In genomic region chr6:49269190-49269589, GRCh38 we compare ENCODE assay signal across 26 cellular contexts.
DNase-seq lines count a peak whose midpoint lies in the region; ATAC-seq, FAIRE-seq and TF ChIP-seq lines count a peak whose summit lies in the region.
"Had no signal": no experiment of that assay in that cellular context is flagged by ENCODE, and none has a peak within 500 bp of the region (broad histone marks: within the 10 kb centered on the region; RNA-seq: fewer than 3 reads in every experiment).

No MANE protein-coding gene starts in this region.

- FAIRE-seq in H54 (lab: Jason Lieb, UNC) (peak; percentile 68), urothelium cell line (lab: Jason Lieb, UNC) (no peak), small intestine (lab: Jason Lieb, UNC) (no peak)
- FAIRE-seq: endometrium, GM12891, kidney had no signal

- H3K27me3 ChIP-seq in small intestine (ENCODE audit: control insufficient read depth in 2 of 2, insufficient read depth in 2 of 2, low read length in 2 of 2) (no peaks in the 10 kb centered on the region), upper lobe of right lung (no peaks in the 10 kb centered on the region)
- H3K27me3 ChIP-seq: neutrophil, testis had no signal

- H3K4me3 ChIP-seq in small intestine (ENCODE audit: low read depth in 1 of 2, low read length in 2 of 2) (no peak overlapping the region), upper lobe of right lung (no peak overlapping the region)
- H3K4me3 ChIP-seq: lung, psoas muscle, smooth muscle cell, testis had no signal

- peaks cover 4% of the 10 kb centered on the region for H3K9me3 ChIP-seq in small intestine (ENCODE audit: control insufficient read depth, low read depth)
- no peaks in the 10 kb centered on the region for H3K9me3 ChIP-seq in upper lobe of right lung
- H3K9me3 ChIP-seq: neutrophil, psoas muscle, testis had no signal

- TF ChIP-seq CTCF in RWPE1 (conservative IDR thresholded peaks at IDR 0.05; ENCODE audit: low read depth) = no peak
- TF ChIP-seq CTCF in upper lobe of right lung (IDR thresholded peaks at IDR 0.05) = no peak

- TF ChIP-seq POLR2A in H54 (IDR thresholded peaks at IDR 0.05; ENCODE audit: low read depth, low read length) = no peak

- 27 to 33% (median 32%) methylated on average over 2 of the region's 2 CpGs for WGBS in small intestine, 3 donors

- no peaks in the 10 kb centered on the region for H3K4me1 ChIP-seq in small intestine (ENCODE audit: control insufficient read depth in 2 of 2, insufficient read depth in 1 of 2, low read depth in 1 of 2, low read length in 1 of 2)
- no peaks in the 10 kb centered on the region for H3K4me1 ChIP-seq in upper lobe of right lung
- H3K4me1 ChIP-seq: psoas muscle, testis had no signal

- CTCF ChIA-PET in RWPE1 (lab: Yijun Ruan, JAX) = no interaction called here

- H3K36me3 ChIP-seq in small intestine (ENCODE audit: control insufficient read depth in 2 of 2, insufficient read depth in 2 of 2, low read length in 2 of 2) (no peaks in the 10 kb centered on the region), upper lobe of right lung (no peaks in the 10 kb centered on the region)
- H3K36me3 ChIP-seq: neutrophil had no signal

- DNase-seq in H54 (ENCODE audit: insufficient read length, low spot score) (peak; percentile 24), RWPE1 (ENCODE audit: low spot score) (peak; percentile 36), fibroblast of peridontal ligament (ENCODE audit: extremely low read depth) (peak; percentile 8), urothelium cell line (ENCODE audit: low spot score) (peak; percentile 13), cerebellar cortex (ENCODE audit: low spot score) (no peak), small intestine (no peak), upper lobe of right lung (no peak)
- DNase-seq: activated CD4-positive, alpha-beta T cell treated with anti-CD3 and anti-CD28 coated beads, Interleukin-2, amount 50 U/mL, for 48 hours; activated CD4-positive, CD25-positive, alpha-beta regulatory T cell; activated effector memory CD4-positive, alpha-beta T cell treated with Interleukin-2 at 50 U/mL for 16 hours; activated naive CD8-positive, alpha-beta T cell treated with anti-CD3 and anti-CD28 coated beads, Interleukin-2, amount 10 ng/mL, durations not matched to agents 7 days and 5 days; cortex of kidney; foreskin melanocyte; kidney; NCI-H1436 treated with DMSO at 0.1 percent for 48 hours; NCI-H510A treated with DMSO at 0.1 percent for 48 hours; psoas muscle; stimulated activated CD4-positive, alpha-beta T cell treated with anti-CD3 and anti-CD28 coated beads, Interleukin-2, amount 100 ng/mL, for 48 hours; stimulated activated naive B cell treated with anti-CD40 and anti-IgM and Interleukin-4, amounts not matched to agents 10 μg/mL and 1 μg/mL and 100 μg/mL, for 72 hours; T-helper 9 cell; testis had no signal

- H3K27ac ChIP-seq in RWPE1 = peak overlapping the region; percentile 47
- no peak overlapping the region for H3K27ac ChIP-seq in small intestine (ENCODE audit: low read depth in 1 of 2, low read length in 1 of 2)
- no peak overlapping the region for H3K27ac ChIP-seq in upper lobe of right lung
- H3K27ac ChIP-seq: neutrophil, psoas muscle, testis had no signal

- POLR2A ChIA-PET in RWPE1 (lab: Yijun Ruan, JAX; ENCODE audit: low non-redundant PET) = no interaction called here

- intact Hi-C loops in upper lobe of right lung (cut with DNase I) = no loop called here

- ATAC-seq in upper lobe of right lung = no peak
- ATAC-seq: psoas muscle; stimulated activated naive B cell treated with anti-CD40 and anti-IgM and Interleukin-4, amounts not matched to agents 10 μg/mL and 1 μg/mL and 100 μg/mL, for 72 hours had no signal

Comparison
In these comparisons a context has a peak if more than half of its experiments do, and no peak if none do; other contexts are left out.
1. DNase-seq: peak in H54 (single experiment), RWPE1 (single experiment), fibroblast of peridontal ligament (single experiment) and urothelium cell line (single experiment); none in cerebellar cortex (single experiment), small intestine (single experiment) and upper lobe of right lung (single experiment).